18 cellular contexts compared by ENCODE assay signal in genomic region chr5:40882291-40882690, GRCh38. TPM values are rescaled to one million over a fixed set of nuclear protein-coding genes. Genes with fewer than 3 reads are reported as not detected.
A peak's percentile ranks its signal among the peaks of the same experiment; 100 is the strongest.
DNase-seq lines count a peak whose midpoint lies in the region; ATAC-seq and TF ChIP-seq lines count a peak whose summit lies in the region.
"Had no signal": no experiment of that assay in that cellular context is flagged by ENCODE, and none has a peak within 500 bp of the region (broad histone marks: within the 10 kb centered on the region; RNA-seq: fewer than 3 reads in every experiment).

No MANE protein-coding gene starts in this region.

- peaks cover 5% of the 10 kb centered on the region for H3K9me3 Mint-ChIP-seq in activated CD4-positive, alpha-beta T cell treated with anti-CD3 and anti-CD28 coated beads for 36 hours (ENCODE audit: low read depth)
- H3K9me3 Mint-ChIP-seq: CD4-positive, alpha-beta T cell had no signal

- no peaks in the 10 kb centered on the region for H3K36me3 Mint-ChIP-seq in activated CD4-positive, alpha-beta T cell treated with anti-CD3 and anti-CD28 coated beads for 36 hours (ENCODE audit: low read depth)
- H3K36me3 Mint-ChIP-seq: CD8-positive, alpha-beta T cell had no signal

- peaks cover 2% of the 10 kb centered on the region for H3K27me3 Mint-ChIP-seq in activated CD4-positive, alpha-beta T cell treated with anti-CD3 and anti-CD28 coated beads for 36 hours

- H3K27ac ChIP-seq in HEK293 (ENCODE audit: extremely low read depth, low read depth, low read length) (no peak overlapping the region), SJCRH30 (no peak overlapping the region)
- H3K27ac ChIP-seq: BLaER1 treated with 17β-estradiol and CSF1 and Interleukin-3, amounts not matched to agents 10 nM and 100 nM; C4-2B had no signal

- H3K27me3 ChIP-seq in SJCRH30: no peaks in the 10 kb centered on the region
- H3K27me3 ChIP-seq: BLaER1 treated with 17β-estradiol and CSF1 and Interleukin-3, amounts not matched to agents 10 nM and 100 nM had no signal

- ATAC-seq in activated CD4-positive, alpha-beta T cell treated with anti-CD3 and anti-CD28 coated beads for 36 hours: no peak
- ATAC-seq in GM21367 (IDR thresholded peaks at IDR 0.05; ENCODE audit: unreplicated experiment): no peak
- ATAC-seq: CD8-positive, alpha-beta T cell had no signal

- H3K36me3 ChIP-seq in HEK293 (ENCODE audit: control insufficient read depth in 2 of 2, insufficient read depth in 1 of 2, low read length in 2 of 2): no peaks in the 10 kb centered on the region
- no peaks in the 10 kb centered on the region for H3K36me3 ChIP-seq in SJCRH30

- no peak for TF ChIP-seq CTCF in HEK293 (tag by site-specific recombination; IDR thresholded peaks at IDR 0.05)

- CTCF ChIA-PET in HEK293 (lab: Yijun Ruan, JAX): no interaction called here
- CTCF ChIA-PET in activated CD4-positive, alpha-beta T cell treated with anti-CD3 and anti-CD28 coated beads for 36 hours (lab: Charles Lee): no interaction called here

- POLR2A ChIA-PET in HEK293 (lab: Yijun Ruan, JAX): no interaction called here
- POLR2A ChIA-PET in activated CD4-positive, alpha-beta T cell treated with anti-CD3 and anti-CD28 coated beads for 36 hours (lab: Charles Lee): no interaction called here

- no peak overlapping the region for H3K27ac Mint-ChIP-seq in activated CD4-positive, alpha-beta T cell treated with anti-CD3 and anti-CD28 coated beads for 36 hours
- H3K27ac Mint-ChIP-seq: B cell; CD4-positive, alpha-beta T cell; CD8-positive, alpha-beta T cell had no signal

- no peaks in the 10 kb centered on the region for H3K9me3 ChIP-seq in HEK293 (ENCODE audit: control insufficient read depth, insufficient read depth, low read depth, low read length)
- peaks cover 5% of the 10 kb centered on the region for H3K9me3 ChIP-seq in SJCRH30 (replicated peaks)

- intact Hi-C loops in activated CD4-positive, alpha-beta T cell treated with anti-CD3 and anti-CD28 coated beads for 36 hours (cut with DNase I, micrococcal nuclease): no loop called here

- H3K4me1 ChIP-seq in HEK293 (ENCODE audit: control insufficient read depth, insufficient read depth, low read length): no peaks in the 10 kb centered on the region
- no peaks in the 10 kb centered on the region for H3K4me1 ChIP-seq in SJCRH30
- H3K4me1 ChIP-seq: BLaER1 treated with 17β-estradiol and CSF1 and Interleukin-3, amounts not matched to agents 10 nM and 100 nM; Caco-2 had no signal

- DNase-seq in SJCRH30 (peak; percentile 15 to 28), islet precursor cell (peak; percentile 13), T-helper 2 cell (no peak), occipital lobe (lab: John Stamatoyannopoulos, UW) (no peak)
- DNase-seq in activated CD4-positive, alpha-beta T cell treated with anti-CD3 and anti-CD28 coated beads for 36 hours: no peak
- DNase-seq: 8988T; AML-193; Caco-2; Calu3; CD4-positive, alpha-beta T cell; CD8-positive, alpha-beta T cell; DMS79 treated with DMSO at 0.1 percent for 48 hours; GF-D8 had no signal

- no peak overlapping the region for H3K4me3 Mint-ChIP-seq in activated CD4-positive, alpha-beta T cell treated with anti-CD3 and anti-CD28 coated beads for 36 hours
- H3K4me3 Mint-ChIP-seq: B cell; CD4-positive, alpha-beta T cell; CD8-positive, alpha-beta T cell had no signal

- H3K4me3 ChIP-seq in HEK293 (ENCODE audit: low read depth, low read length) (no peak overlapping the region), SJCRH30 (no peak overlapping the region)
- H3K4me3 ChIP-seq: BLaER1 treated with 17β-estradiol and CSF1 and Interleukin-3, amounts not matched to agents 10 nM and 100 nM had no signal

- H3K4me1 Mint-ChIP-seq in activated CD4-positive, alpha-beta T cell treated with anti-CD3 and anti-CD28 coated beads for 36 hours: peaks cover 6% of the 10 kb centered on the region
- H3K4me1 Mint-ChIP-seq: B cell had no signal

TF ChIP-seq in HEK293, 187 proteins besides CTCF, POLR2A, EP300 and RAD21:
- TF ChIP-seq PBX3 (CRISPR knock-in tag; IDR thresholded peaks at IDR 0.05) (no peak), ZNF585B (tag by site-specific recombination; IDR thresholded peaks at IDR 0.05) (peak; percentile 99), ZNF266 (tag by site-specific recombination; IDR thresholded peaks at IDR 0.05; ENCODE audit: low read depth) (no peak)

RNA-seq across cellular contexts. Expression of gene C7, which starts 27.0 kb away (rescaled TPM):
- total RNA-seq in SJCRH30 (2014; rRNA removed; shearing (Covaris generic)): 12.2 and 17.2 TPM in 2 replicates
- not detected for total RNA-seq in activated CD4-positive, alpha-beta T cell treated with anti-CD3 and anti-CD28 coated beads for 36 hours
- 8.1 TPM for total RNA-seq in occipital lobe
- total RNA-seq: B cell; Caco-2; Calu3; CD4-positive, alpha-beta T cell; CD8-positive, alpha-beta T cell had no signal

RNA-seq across cellular contexts. Expression of gene CARD6, which starts 41.1 kb away (rescaled TPM):
- total RNA-seq in SJCRH30 (2014; rRNA removed; shearing (Covaris generic)): 2.7 and 3.0 TPM in 2 replicates
- total RNA-seq in activated CD4-positive, alpha-beta T cell treated with anti-CD3 and anti-CD28 coated beads for 36 hours: 1 to 10 TPM; 1.5 to 1.7 TPM
- total RNA-seq in occipital lobe: 1.6 TPM

RNA-seq across cellular contexts. Expression of gene RPL37, which starts 47.3 kb away (rescaled TPM):
- 5,451 and 5,689 TPM in 2 replicates for total RNA-seq in SJCRH30 (2014; rRNA removed; shearing (Covaris generic))
- 1,000 to 10,000 TPM; 1,915 to 1,951 TPM for total RNA-seq in activated CD4-positive, alpha-beta T cell treated with anti-CD3 and anti-CD28 coated beads for 36 hours
- 1,054 TPM for total RNA-seq in occipital lobe

Comparison
In these comparisons a context has a peak if more than half of its experiments do, and no peak if none do; other contexts are left out.
1. DNase-seq: peak in SJCRH30 (2 of 2) and islet precursor cell (single experiment); none in activated CD4-positive, alpha-beta T cell treated with anti-CD3 and anti-CD28 coated beads for 36 hours (single experiment), T-helper 2 cell (0 of 5) and occipital lobe (single experiment).